In genomic region chr4:163591614-163592020, GRCh38 we compare ENCODE assay signal across 9 cellular contexts.
DNase-seq lines count a peak whose midpoint lies in the region; ATAC-seq and TF ChIP-seq lines count a peak whose summit lies in the region.
"Had no signal": no experiment of that assay in that cellular context is flagged by ENCODE, and none has a peak within 500 bp of the region (broad histone marks: within the 10 kb centered on the region; RNA-seq: fewer than 3 reads in every experiment).

No MANE protein-coding gene starts in this region.

- intact Hi-C loops in activated T-helper 2 cell treated with anti-CD3 and anti-CD28 coated beads, Interferon-gamma antibody, Interleukin-2, Interleukin-4, amounts not matched to agents 10 μg/mL and 5 μg/mL and 100 μg/mL, durations not matched to agents 14 hours and 24 hours and 36 hours (cut with micrococcal nuclease): no loop called here

- DNase-seq in GM10248 (ENCODE audit: extremely low spot score): peak; percentile 32
- peak; percentile 85 for DNase-seq in SKM-1 treated with dmso at 0.1 percent for 144 hours (lab: John Stamatoyannopoulos, UW; ENCODE audit: unreplicated experiment)
- DNase-seq in activated T-helper 2 cell treated with anti-CD3 and anti-CD28 coated beads, Interferon-gamma antibody, Interleukin-2, Interleukin-4, amounts not matched to agents 10 μg/mL and 5 μg/mL and 100 μg/mL, durations not matched to agents 14 hours and 24 hours and 36 hours (ENCODE audit: low spot score): no peak
- DNase-seq in NCI-H2081 treated with DMSO at 0.1 percent for 48 hours (lab: John Stamatoyannopoulos, UW): no peak
- no peak for DNase-seq in COR-L47 (lab: John Stamatoyannopoulos, UW)
- no peak for DNase-seq in stimulated activated CD4-positive, alpha-beta T cell treated with anti-CD3 and anti-CD28 coated beads, Interleukin-12 subunit alpha, Interleukin-12 subunit beta, amount 100 ng/mL, for 4 hours
- DNase-seq: right cardiac atrium had no signal

- H3K4me1 Mint-ChIP-seq in activated T-helper 2 cell treated with anti-CD3 and anti-CD28 coated beads, Interferon-gamma antibody, Interleukin-2, Interleukin-4, amounts not matched to agents 10 μg/mL and 5 μg/mL and 100 μg/mL, durations not matched to agents 14 hours and 24 hours and 36 hours (ENCODE audit: low read depth): no peaks in the 10 kb centered on the region

- no peaks in the 10 kb centered on the region for H3K27me3 Mint-ChIP-seq in activated T-helper 2 cell treated with anti-CD3 and anti-CD28 coated beads, Interferon-gamma antibody, Interleukin-2, Interleukin-4, amounts not matched to agents 10 μg/mL and 5 μg/mL and 100 μg/mL, durations not matched to agents 14 hours and 24 hours and 36 hours (ENCODE audit: low read depth)

- TF ChIP-seq CTCF in GM10248 (IDR thresholded peaks at IDR 0.05; ENCODE audit: control extremely low read depth, extremely low read depth, low read depth, missing control alignments): no peak

- no peak overlapping the region for H3K4me3 Mint-ChIP-seq in activated T-helper 2 cell treated with anti-CD3 and anti-CD28 coated beads, Interferon-gamma antibody, Interleukin-2, Interleukin-4, amounts not matched to agents 10 μg/mL and 5 μg/mL and 100 μg/mL, durations not matched to agents 14 hours and 24 hours and 36 hours (ENCODE audit: low read depth)

- no peak overlapping the region for H3K27ac Mint-ChIP-seq in activated T-helper 2 cell treated with anti-CD3 and anti-CD28 coated beads, Interferon-gamma antibody, Interleukin-2, Interleukin-4, amounts not matched to agents 10 μg/mL and 5 μg/mL and 100 μg/mL, durations not matched to agents 14 hours and 24 hours and 36 hours

- CTCF ChIA-PET in GM10248 (lab: Yijun Ruan, JAX): interaction anchor here (0.6 to 2.3 kb wide), 9 partner anchors 8 to 104 kb away, joined by 3 to 10 read pairs (median 3); no protein-coding TSS in a partner anchor

- POLR2A ChIA-PET in GM10248 (lab: Yijun Ruan, JAX): no interaction called here

- no peaks in the 10 kb centered on the region for H3K9me3 Mint-ChIP-seq in activated T-helper 2 cell treated with anti-CD3 and anti-CD28 coated beads, Interferon-gamma antibody, Interleukin-2, Interleukin-4, amounts not matched to agents 10 μg/mL and 5 μg/mL and 100 μg/mL, durations not matched to agents 14 hours and 24 hours and 36 hours

- ATAC-seq in GM19455 (IDR thresholded peaks at IDR 0.05; ENCODE audit: unreplicated experiment) (peak; percentile 74), HG03103 (IDR thresholded peaks at IDR 0.05; ENCODE audit: low read depth, unreplicated experiment) (peak; percentile 74)

- no peaks in the 10 kb centered on the region for H3K36me3 Mint-ChIP-seq in activated T-helper 2 cell treated with anti-CD3 and anti-CD28 coated beads, Interferon-gamma antibody, Interleukin-2, Interleukin-4, amounts not matched to agents 10 μg/mL and 5 μg/mL and 100 μg/mL, durations not matched to agents 14 hours and 24 hours and 36 hours (ENCODE audit: low read depth)

Comparison
In these comparisons a context has a peak if more than half of its experiments do, and no peak if none do; other contexts are left out.
1. DNase-seq: peak in GM10248 (single experiment) and SKM-1 treated with dmso at 0.1 percent for 144 hours (single experiment); none in activated T-helper 2 cell treated with anti-CD3 and anti-CD28 coated beads, Interferon-gamma antibody, Interleukin-2, Interleukin-4, amounts not matched to agents 10 μg/mL and 5 μg/mL and 100 μg/mL, durations not matched to agents 14 hours and 24 hours and 36 hours (single experiment), NCI-H2081 treated with DMSO at 0.1 percent for 48 hours (single experiment), COR-L47 (single experiment) and stimulated activated CD4-positive, alpha-beta T cell treated with anti-CD3 and anti-CD28 coated beads, Interleukin-12 subunit alpha, Interleukin-12 subunit beta, amount 100 ng/mL, for 4 hours (single experiment).